Comparison of ENCODE assay signal across 14 cellular contexts in the genomic region with DNA sequence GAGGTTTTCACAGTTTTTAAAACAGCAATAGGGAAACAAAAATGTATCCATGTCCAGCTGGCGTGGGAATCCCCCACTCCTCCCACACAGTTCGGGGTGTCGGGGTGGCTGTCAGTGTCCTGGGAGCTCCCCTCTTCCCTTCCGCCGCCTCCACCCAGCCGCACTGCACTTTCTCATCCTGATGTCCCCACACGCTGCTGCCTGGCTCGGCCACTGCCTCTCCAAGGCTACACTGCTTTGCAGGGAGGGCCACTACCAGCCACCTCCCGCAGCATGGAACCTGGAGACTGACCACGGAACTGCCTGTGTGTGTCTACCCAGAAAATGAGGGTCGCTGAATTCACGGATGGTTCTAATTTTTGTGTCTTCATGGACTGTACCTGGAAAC.
DNase-seq lines count a peak whose midpoint lies in the region; ATAC-seq and TF ChIP-seq lines count a peak whose summit lies in the region.
"Had no signal": no experiment of that assay in that cellular context is flagged by ENCODE, and none has a peak within 500 bp of the region (broad histone marks: within the 10 kb centered on the region; RNA-seq: fewer than 3 reads in every experiment).

No MANE protein-coding gene starts in this region.

- TF ChIP-seq CTCF in C4-2B (conservative IDR thresholded peaks at IDR 0.05) (no peak), coronary artery (IDR thresholded peaks at IDR 0.05) (no peak), lower lobe of right lung (IDR thresholded peaks at IDR 0.05) (no peak)

- no peaks in the 10 kb centered on the region for H3K4me1 Mint-ChIP-seq in activated CD4-positive, alpha-beta memory T cell treated with anti-CD3 and anti-CD28 coated beads, Interleukin-2, amount 10 ng/mL, durations not matched to agents 7 days and 5 days

- H3K27ac ChIP-seq in C4-2B (peak overlapping the region; percentile 41; the same call in 1 of the 2 replicates), coronary artery (no peak overlapping the region), lower lobe of right lung (no peak overlapping the region), skin epidermis (peak overlapping the region in 16 of 21 experiments; percentile 9 to 78 (median 66))

- ATAC-seq in lower lobe of right lung (no peak), GM18861 (IDR thresholded peaks at IDR 0.05; ENCODE audit: unreplicated experiment) (no peak)

- POLR2A ChIA-PET in activated CD4-positive, alpha-beta memory T cell treated with anti-CD3 and anti-CD28 coated beads, Interleukin-2, amount 10 ng/mL, durations not matched to agents 7 days and 5 days (lab: Charles Lee): no interaction called here

- DNase-seq in coronary artery (ENCODE audit: low spot score) (peak; percentile 26), lower lobe of right lung (peak; percentile 30), cerebellar nuclear complex (lab: John Stamatoyannopoulos, UW) (no peak), NOMO-1 (lab: John Stamatoyannopoulos, UW; ENCODE audit: unreplicated experiment in 2 of 2) (no peak)
- no peak for DNase-seq in activated CD4-positive, alpha-beta memory T cell treated with anti-CD3 and anti-CD28 coated beads, Interleukin-2, amount 10 ng/mL, durations not matched to agents 7 days and 5 days
- DNase-seq: DMS153, EL, KG1, NCI-H1092 treated with DMSO at 0.1 percent for 48 hours, NCI-H1694, NCI-H82 had no signal

- H3K36me3 ChIP-seq in lower lobe of right lung: no peaks in the 10 kb centered on the region

- no peaks in the 10 kb centered on the region for H3K4me1 ChIP-seq in lower lobe of right lung

- intact Hi-C loops in lower lobe of right lung (cut with DNase I): no loop called here

- peaks cover 22% of the 10 kb centered on the region for H3K27me3 ChIP-seq in lower lobe of right lung (ENCODE audit: low read depth)

- no peak overlapping the region for H3K4me3 ChIP-seq in coronary artery
- H3K4me3 ChIP-seq in lower lobe of right lung: no peak overlapping the region
- H3K4me3 ChIP-seq in skin epidermis: no peak overlapping the region

- H3K27ac Mint-ChIP-seq in activated CD4-positive, alpha-beta memory T cell treated with anti-CD3 and anti-CD28 coated beads, Interleukin-2, amount 10 ng/mL, durations not matched to agents 7 days and 5 days: no peak overlapping the region

- H3K27me3 Mint-ChIP-seq in activated CD4-positive, alpha-beta memory T cell treated with anti-CD3 and anti-CD28 coated beads, Interleukin-2, amount 10 ng/mL, durations not matched to agents 7 days and 5 days: no peaks in the 10 kb centered on the region

- no peaks in the 10 kb centered on the region for H3K36me3 Mint-ChIP-seq in activated CD4-positive, alpha-beta memory T cell treated with anti-CD3 and anti-CD28 coated beads, Interleukin-2, amount 10 ng/mL, durations not matched to agents 7 days and 5 days (ENCODE audit: low read depth)

- peaks cover 10% of the 10 kb centered on the region for H3K9me3 Mint-ChIP-seq in activated CD4-positive, alpha-beta memory T cell treated with anti-CD3 and anti-CD28 coated beads, Interleukin-2, amount 10 ng/mL, durations not matched to agents 7 days and 5 days

- H3K4me3 Mint-ChIP-seq in activated CD4-positive, alpha-beta memory T cell treated with anti-CD3 and anti-CD28 coated beads, Interleukin-2, amount 10 ng/mL, durations not matched to agents 7 days and 5 days: no peak overlapping the region

- CTCF ChIA-PET in activated CD4-positive, alpha-beta memory T cell treated with anti-CD3 and anti-CD28 coated beads, Interleukin-2, amount 10 ng/mL, durations not matched to agents 7 days and 5 days (lab: Charles Lee): interaction anchor here (1.1 to 1.4 kb wide), 2 partner anchors 10 to 160 kb away, joined by 3 to 4 read pairs; no protein-coding TSS in a partner anchor

- H3K9me3 ChIP-seq in lower lobe of right lung: no peaks in the 10 kb centered on the region

Comparison
In these comparisons a context has a peak if more than half of its experiments do, and no peak if none do; other contexts are left out.
1. H3K27ac ChIP-seq: peak in C4-2B (single experiment) and skin epidermis (16 of 21); none in coronary artery (0 of 2) and lower lobe of right lung (single experiment).
2. DNase-seq: peak in coronary artery (single experiment) and lower lobe of right lung (single experiment); none in activated CD4-positive, alpha-beta memory T cell treated with anti-CD3 and anti-CD28 coated beads, Interleukin-2, amount 10 ng/mL, durations not matched to agents 7 days and 5 days (single experiment), cerebellar nuclear complex (0 of 2) and NOMO-1 (0 of 2).